Comparison of ENCODE assay signal across 15 cellular contexts in genomic region chr10:97759981-97760345, GRCh38. TPM values are rescaled to one million over a fixed set of nuclear protein-coding genes. Genes with fewer than 3 reads are reported as not detected.
"Had no signal": no experiment of that assay in that cellular context is flagged by ENCODE, and none has a peak within 500 bp of the region (broad histone marks: within the 10 kb centered on the region; RNA-seq: fewer than 3 reads in every experiment).

No MANE protein-coding gene starts in this region.

- H3K9me3 Mint-ChIP-seq: activated B cell treated with CpG ODN at 0.5 μM for 24 hours; activated naive CD4-positive, alpha-beta T cell treated with anti-CD3 and anti-CD28 coated beads, Interleukin-2, amount 50 U/mL, for 72 hours; activated T-cell treated with anti-CD3 and anti-CD28 coated beads, Interleukin-2, amount 50 U/mL, for 72 hours; nephron progenitor cell; stimulated activated memory B cell treated with anti-CD40 and anti-IgM and Interleukin-4, amounts not matched to agents 10 μg/mL and 1 μg/mL and 100 μg/mL, for 72 hours had no signal

- H3K79me2 ChIP-seq: parathyroid adenoma had no signal

- H3K9ac ChIP-seq: parathyroid adenoma had no signal

- H3K27ac Mint-ChIP-seq: activated B cell treated with CpG ODN at 0.5 μM for 24 hours; activated T-cell treated with anti-CD3 and anti-CD28 coated beads, Interleukin-2, amount 50 U/mL, for 72 hours; nephron progenitor cell; stimulated activated memory B cell treated with anti-CD40 and anti-IgM and Interleukin-4, amounts not matched to agents 10 μg/mL and 1 μg/mL and 100 μg/mL, for 72 hours had no signal

- H2AFZ ChIP-seq: parathyroid adenoma had no signal

- H3K4me2 ChIP-seq: smooth muscle cell had no signal

- H3K4me3 Mint-ChIP-seq: activated B cell treated with CpG ODN at 0.5 μM for 24 hours; activated T-cell treated with anti-CD3 and anti-CD28 coated beads, Interleukin-2, amount 50 U/mL, for 72 hours; nephron progenitor cell; stimulated activated memory B cell treated with anti-CD40 and anti-IgM and Interleukin-4, amounts not matched to agents 10 μg/mL and 1 μg/mL and 100 μg/mL, for 72 hours; T-helper 17 cell had no signal

- H3K27ac ChIP-seq: parathyroid adenoma, SK-N-MC, thoracic aorta had no signal

- H3K27me3 Mint-ChIP-seq: activated B cell treated with CpG ODN at 0.5 μM for 24 hours; stimulated activated memory B cell treated with anti-CD40 and anti-IgM and Interleukin-4, amounts not matched to agents 10 μg/mL and 1 μg/mL and 100 μg/mL, for 72 hours; T-helper 17 cell had no signal

- H3K4me1 ChIP-seq: parathyroid adenoma had no signal

- FAIRE-seq: endometrium had no signal

- H3K9me3 ChIP-seq: thoracic aorta had no signal

- H3K4me3 ChIP-seq: SK-N-MC, smooth muscle cell, thoracic aorta had no signal

RNA-seq across cellular contexts. Expression of gene SFRP5, which starts 11.8 kb away (rescaled TPM):
- total RNA-seq: activated B cell treated with CpG ODN at 0.5 μM for 24 hours; activated naive CD4-positive, alpha-beta T cell treated with anti-CD3 and anti-CD28 coated beads, Interleukin-2, amount 50 U/mL, for 72 hours; activated T-cell treated with anti-CD3 and anti-CD28 coated beads, Interleukin-2, amount 50 U/mL, for 72 hours; epithelial cell of proximal tubule; fibroblast of lung; glomerular endothelial cell; kidney epithelial cell; smooth muscle cell; T-helper 17 cell had no signal
- polyA plus RNA-seq: fibroblast of lung had no signal
